17 cellular contexts compared by ENCODE assay signal in genomic region chr1:205976036-205976435, GRCh38. TPM values are rescaled to one million over a fixed set of nuclear protein-coding genes. Genes with fewer than 3 reads are reported as not detected.
A peak's percentile ranks its signal among the peaks of the same experiment; 100 is the strongest.
DNase-seq lines count a peak whose midpoint lies in the region; ATAC-seq and TF ChIP-seq lines count a peak whose summit lies in the region.
"Had no signal": no experiment of that assay in that cellular context is flagged by ENCODE, and none has a peak within 500 bp of the region (broad histone marks: within the 10 kb centered on the region; RNA-seq: fewer than 3 reads in every experiment).

No MANE protein-coding gene starts in this region.

- no peaks in the 10 kb centered on the region for H3K27me3 Mint-ChIP-seq in progenitor cell of endocrine pancreas

- TF ChIP-seq CTCF in cardiac muscle cell (IDR thresholded peaks at IDR 0.05; ENCODE audit: low read depth, low read length) (no peak), gastrocnemius medialis (IDR thresholded peaks at IDR 0.05 in 4 of 5, conservative IDR thresholded peaks at IDR 0.05 in 1 of 5) (no peak), lower leg skin (IDR thresholded peaks at IDR 0.05) (no peak), progenitor cell of endocrine pancreas (IDR thresholded peaks at IDR 0.05; ENCODE audit: unreplicated experiment) (no peak)

- TF ChIP-seq POLR2A in gastrocnemius medialis (IDR thresholded peaks at IDR 0.05) (no peak), lower leg skin (IDR thresholded peaks at IDR 0.05) (no peak)

- H3K9ac ChIP-seq in mucosa of stomach (ENCODE audit: low read length), result peak overlapping the region; percentile 7

- in situ Hi-C loops in gastrocnemius medialis (cut with MboI; ENCODE audit: low sequenced_read_pairs in 4 of 4), result loop anchor here in 1 of 4 donors (25.0 kb wide), 1 partner anchor 314 kb away; no protein-coding TSS in a partner anchor

- H3K4me3 ChIP-seq in cardiac muscle cell, result no peak overlapping the region
- no peak overlapping the region for H3K4me3 ChIP-seq in mucosa of stomach (ENCODE audit: low read length)
- H3K4me3 ChIP-seq in gastrocnemius medialis, result no peak overlapping the region
- H3K4me3 ChIP-seq in lower leg skin (ENCODE audit: low read depth, poor library complexity, severe bottlenecking), result no peak overlapping the region
- H3K4me3 ChIP-seq: K562 had no signal

- H3K36me3 ChIP-seq in cardiac muscle cell (no peaks in the 10 kb centered on the region), mucosa of stomach (ENCODE audit: control insufficient read depth, insufficient read depth, low read length) (no peaks in the 10 kb centered on the region), gastrocnemius medialis (no peaks in the 10 kb centered on the region)

- H3K4me1 ChIP-seq in cardiac muscle cell (ENCODE audit: low read depth), result peaks cover 14% of the 10 kb centered on the region
- H3K4me1 ChIP-seq in mucosa of stomach (ENCODE audit: control insufficient read depth, insufficient read depth, low read length), result peaks cover 26% of the 10 kb centered on the region
- H3K4me1 ChIP-seq in gastrocnemius medialis, result peaks cover 17 to 32% of the 10 kb centered on the region in 2 donors

- no peak overlapping the region for H3K4me3 Mint-ChIP-seq in progenitor cell of endocrine pancreas (ENCODE audit: low read depth)
- H3K4me3 Mint-ChIP-seq: CD8-positive, alpha-beta memory T cell had no signal

- H3K27ac Mint-ChIP-seq in progenitor cell of endocrine pancreas, result no peak overlapping the region
- H3K27ac Mint-ChIP-seq: CD8-positive, alpha-beta memory T cell had no signal

- H3K4me1 Mint-ChIP-seq in progenitor cell of endocrine pancreas (ENCODE audit: low read depth), result peaks cover 8% of the 10 kb centered on the region
- H3K4me1 Mint-ChIP-seq: CD8-positive, alpha-beta memory T cell had no signal

- H3K27me3 ChIP-seq in cardiac muscle cell, result no peaks in the 10 kb centered on the region
- no peaks in the 10 kb centered on the region for H3K27me3 ChIP-seq in mucosa of stomach (ENCODE audit: control insufficient read depth, insufficient read depth, low read length)
- no peaks in the 10 kb centered on the region for H3K27me3 ChIP-seq in gastrocnemius medialis

- 68 to 78% methylated on average over 3 to 4 of the region's 4 CpGs for WGBS in lower leg skin, 2 donors

- no peaks in the 10 kb centered on the region for H3K9me3 Mint-ChIP-seq in progenitor cell of endocrine pancreas (ENCODE audit: low read depth)
- H3K9me3 Mint-ChIP-seq: CD8-positive, alpha-beta memory T cell had no signal

- no peaks in the 10 kb centered on the region for H3K36me3 Mint-ChIP-seq in progenitor cell of endocrine pancreas (ENCODE audit: insufficient read depth)
- H3K36me3 Mint-ChIP-seq: CD8-positive, alpha-beta memory T cell had no signal

- intact Hi-C loops in left ventricle myocardium superior (cut with micrococcal nuclease), result loop anchor here (1.0 to 10.0 kb wide), 2 partner anchors 57 to 181 kb away; no protein-coding TSS in a partner anchor
- intact Hi-C loops in gastrocnemius medialis (cut with DNase I; ENCODE audit: low total_unique reads), result loop anchor here (5.0 kb wide), 1 partner anchor 164 kb away; the partner anchor contains the start of gene SLC41A1
- intact Hi-C loops in lower leg skin (cut with DNase I; ENCODE audit: low total_unique reads), result loop anchor here (2.0 to 5.0 kb wide), 2 partner anchors 57 to 184 kb away; no protein-coding TSS in a partner anchor

- H3K9me3 ChIP-seq in cardiac muscle cell (ENCODE audit: low read depth) (no peaks in the 10 kb centered on the region), mucosa of stomach (ENCODE audit: control insufficient read depth, low read length) (no peaks in the 10 kb centered on the region), gastrocnemius medialis (no peaks in the 10 kb centered on the region)

- ATAC-seq in left ventricle myocardium superior (no peak), gastrocnemius medialis (peak; percentile 10 to 12)
- ATAC-seq: K562 had no signal

- no peak for DNase-seq in cardiac muscle cell (ENCODE audit: low read depth in 1 of 2, low spot score in 1 of 2)
- DNase-seq in left ventricle myocardium superior, result no peak
- peak in 1 of 2 donors; percentile 36 for DNase-seq in gastrocnemius medialis
- no peak for DNase-seq in AG20443 (ENCODE audit: low spot score)
- DNase-seq in lower leg skin (ENCODE audit: low spot score in 2 of 2), result no peak
- DNase-seq in progenitor cell of endocrine pancreas (ENCODE audit: low spot score, unreplicated experiment), result no peak
- DNase-seq: 8988T; CD8-positive, alpha-beta memory T cell; DMS79; NCI-H1105; NCI-H2081 treated with DMSO at 0.1 percent for 48 hours; NCI-H446 treated with DMSO at 0.1 percent for 48 hours; SIG-M5 had no signal

- H3K27ac ChIP-seq in cardiac muscle cell, result peak overlapping the region; percentile 91
- H3K27ac ChIP-seq in angular gyrus (ENCODE audit: low read depth, low read length), result peak overlapping the region; percentile 12
- peak overlapping the region; percentile 58 to 75 (median 63) for H3K27ac ChIP-seq in gastrocnemius medialis

RNA-seq across cellular contexts. Expression of gene RAB7B, which starts 27.2 kb away (rescaled TPM):
- total RNA-seq in cardiac muscle cell (1.2 and 2.1 TPM in 2 replicates), left ventricle myocardium superior (1.6 TPM), gastrocnemius medialis (under 1 TPM in 3 of 4 donors, not detected in 1; 0.15 to 0.62 (median 0.33) TPM), lower leg skin (10 to 100 TPM in 3 of 4 donors, 1 to 10 TPM in 1; 6.0 to 37.2 (median 24.0) TPM), progenitor cell of endocrine pancreas (0.13 TPM in 1 of 2 replicates, not detected in the other)
- polyA plus RNA-seq in cardiac muscle cell, result 2.2 and 4.9 TPM in 2 replicates
- polyA plus RNA-seq: CD8-positive, alpha-beta memory T cell had no signal

RNA-seq across cellular contexts. Expression of gene SLC26A9, which starts 32.8 kb away (rescaled TPM):
- total RNA-seq in cardiac muscle cell, result 1.0 and 2.9 TPM in 2 replicates
- 2.8 and 4.0 TPM in 2 replicates for polyA plus RNA-seq in cardiac muscle cell
- 34.0 TPM for total RNA-seq in left ventricle myocardium superior
- under 1 TPM; 0.10 to 0.32 (median 0.26) TPM for total RNA-seq in gastrocnemius medialis
- total RNA-seq in lower leg skin, result 10 to 100 TPM in 1 of 4 donors, 1 to 10 TPM in 3; 2.7 to 14.8 (median 5.4) TPM
- 2.9 and 3.2 TPM in 2 replicates for total RNA-seq in progenitor cell of endocrine pancreas
- total RNA-seq: CD8-positive, alpha-beta memory T cell; K562 had no signal
- polyA plus RNA-seq: BJ; CD8-positive, alpha-beta memory T cell had no signal

RNA-seq across cellular contexts. Expression of gene CTSE, which starts 47.7 kb away (rescaled TPM):
- total RNA-seq in cardiac muscle cell, result not detected in 2 replicates
- not detected in 2 replicates for polyA plus RNA-seq in cardiac muscle cell
- 0.15 TPM for total RNA-seq in left ventricle myocardium superior
- not detected for total RNA-seq in gastrocnemius medialis
- not detected for total RNA-seq in lower leg skin
- total RNA-seq in progenitor cell of endocrine pancreas, result 5.6 and 8.4 TPM in 2 replicates
- total RNA-seq: CD8-positive, alpha-beta memory T cell had no signal
- polyA plus RNA-seq: BJ; CD8-positive, alpha-beta memory T cell had no signal

Comparison
In these comparisons a context has a peak if more than half of its experiments do, and no peak if none do; other contexts are left out.
1. H3K27ac ChIP-seq: peak in every context shown above with its lines; median percentile 91 in cardiac muscle cell; 63 in gastrocnemius medialis; 12 in angular gyrus.